ENCODE assay signal across 8 cellular contexts in genomic region chr2:130355181-130355577, GRCh38. TPM values are rescaled to one million over a fixed set of nuclear protein-coding genes. Genes with fewer than 3 reads are reported as not detected.
DNase-seq lines count a peak whose midpoint lies in the region; ATAC-seq and TF ChIP-seq lines count a peak whose summit lies in the region.

No MANE protein-coding gene starts in this region.

- no peak for ATAC-seq in CD4-positive, alpha-beta T cell (ENCODE audit: poor library complexity)
- ATAC-seq in HG03432 (IDR thresholded peaks at IDR 0.05; ENCODE audit: unreplicated experiment) = no peak

- CTCF ChIA-PET in CD4-positive, alpha-beta T cell (lab: Charles Lee) = interaction anchor here (0.6 kb wide), 1 partner anchor 177 kb away, joined by 3 read pairs; no protein-coding TSS in a partner anchor

- no peak for DNase-seq in CD4-positive, alpha-beta T cell
- no peak for DNase-seq in LNCaP clone FGC (ENCODE audit: low read depth)
- no peak for DNase-seq in chondrocyte (ENCODE audit: low spot score)
- DNase-seq in DMS153 (lab: John Stamatoyannopoulos, UW) = no peak
- DNase-seq in retina = no peak
- no peak for DNase-seq in midbrain (lab: John Stamatoyannopoulos, UW)

- no peaks in the 10 kb centered on the region for H3K9me3 ChIP-seq in CD4-positive, alpha-beta T cell (ENCODE audit: control insufficient read depth, low read length)
- no peaks in the 10 kb centered on the region for H3K9me3 ChIP-seq in mononuclear cell (ENCODE audit: low read depth, low read length)

- peaks cover 45% of the 10 kb centered on the region for H3K4me1 ChIP-seq in mononuclear cell (ENCODE audit: insufficient read depth, low read length)

- H3K4me1 Mint-ChIP-seq in CD4-positive, alpha-beta T cell (ENCODE audit: low read depth) = peaks cover 17% of the 10 kb centered on the region
- H3K4me1 Mint-ChIP-seq in chondrocyte (ENCODE audit: low read depth) = peaks cover 24% of the 10 kb centered on the region

- no peaks in the 10 kb centered on the region for H3K9me3 Mint-ChIP-seq in CD4-positive, alpha-beta T cell
- H3K9me3 Mint-ChIP-seq in chondrocyte (ENCODE audit: low read depth) = no peaks in the 10 kb centered on the region

- TF ChIP-seq CTCF in CD4-positive, alpha-beta T cell (IDR thresholded peaks at IDR 0.05) = no peak
- TF ChIP-seq CTCF in LNCaP clone FGC (IDR thresholded peaks at IDR 0.05; ENCODE audit: control insufficient read depth, extremely low read depth, insufficient read depth) (no peak), chondrocyte (IDR thresholded peaks at IDR 0.05) (no peak)

- POLR2A ChIA-PET in CD4-positive, alpha-beta T cell (lab: Charles Lee) = interaction anchor here (1.3 to 6.7 kb wide), 3 partner anchors 12 to 750 kb away, joined by 3 to 75 read pairs (median 4); partner anchors contain the start of genes IMP4 and PLEKHB2

- intact Hi-C loops in CD4-positive, alpha-beta T cell (cut with DNase I, micrococcal nuclease) = loop anchor here in 1 of 2 experiments (2.0 to 10.0 kb wide), 2 partner anchors 16 to 520 kb away; no protein-coding TSS in a partner anchor

- no peaks in the 10 kb centered on the region for H3K27me3 Mint-ChIP-seq in CD4-positive, alpha-beta T cell
- no peaks in the 10 kb centered on the region for H3K27me3 Mint-ChIP-seq in chondrocyte (ENCODE audit: low read depth)

- H3K4me3 Mint-ChIP-seq in CD4-positive, alpha-beta T cell = peak overlapping the region; percentile 89
- H3K4me3 Mint-ChIP-seq in chondrocyte (ENCODE audit: unreplicated experiment) = peak overlapping the region; percentile 76

- H3K4me3 ChIP-seq in LNCaP clone FGC (ENCODE audit: low read depth, low read length) (peak overlapping the region; percentile 68), mononuclear cell (ENCODE audit: low read length) (peak overlapping the region; percentile 62)

- H3K27ac ChIP-seq in CD4-positive, alpha-beta T cell (ENCODE audit: low read depth, low read length) = no peak overlapping the region

- H3K36me3 Mint-ChIP-seq in CD4-positive, alpha-beta T cell (ENCODE audit: low read depth) = no peaks in the 10 kb centered on the region
- no peaks in the 10 kb centered on the region for H3K36me3 Mint-ChIP-seq in chondrocyte (ENCODE audit: low read depth)

- no peaks in the 10 kb centered on the region for H3K27me3 ChIP-seq in CD4-positive, alpha-beta T cell (ENCODE audit: control insufficient read depth, insufficient read depth, low read length)
- no peaks in the 10 kb centered on the region for H3K27me3 ChIP-seq in mononuclear cell (ENCODE audit: insufficient read depth, low read length)

- no peak overlapping the region for H3K27ac Mint-ChIP-seq in CD4-positive, alpha-beta T cell
- H3K27ac Mint-ChIP-seq in chondrocyte (ENCODE audit: unreplicated experiment) = peak overlapping the region; percentile 10

RNA-seq across cellular contexts. Expression of gene PTPN18, which starts 0.7 kb away (rescaled TPM):
- 10 to 100 TPM; 27.6 to 27.8 TPM for total RNA-seq in CD4-positive, alpha-beta T cell
- total RNA-seq in chondrocyte (24.0 to 31.9 TPM (median 26.0 TPM) in 3 replicates), mononuclear cell (68.2 TPM)

RNA-seq across cellular contexts. Expression of gene IMP4, which starts 12.5 kb away (rescaled TPM):
- 10 to 100 TPM; 81.7 to 88.1 TPM for total RNA-seq in CD4-positive, alpha-beta T cell
- total RNA-seq in chondrocyte = 43.5 to 50.1 TPM (median 48.4 TPM) in 3 replicates
- 55.6 TPM for total RNA-seq in mononuclear cell
